In genomic region chr20:60857708-60858107, GRCh38 we compare ENCODE assay signal across 21 cellular contexts.
DNase-seq lines count a peak whose midpoint lies in the region; ATAC-seq and TF ChIP-seq lines count a peak whose summit lies in the region.
"Had no signal": no experiment of that assay in that cellular context is flagged by ENCODE, and none has a peak within 500 bp of the region (broad histone marks: within the 10 kb centered on the region; RNA-seq: fewer than 3 reads in every experiment).

No MANE protein-coding gene starts in this region.

- H3K27ac Mint-ChIP-seq in naive thymus-derived CD4-positive, alpha-beta T cell: no peak overlapping the region
- H3K27ac Mint-ChIP-seq: CD8-positive, alpha-beta T cell; progenitor cell of endocrine pancreas; type B pancreatic cell had no signal

- peak; percentile 1 for DNase-seq in NOMO-1 treated with DMSO at 0.1 percent for 48 hours (lab: John Stamatoyannopoulos, UW; ENCODE audit: unreplicated experiment)
- DNase-seq in NOMO-1 treated with dmso at 0.1 percent for 144 hours (lab: John Stamatoyannopoulos, UW; ENCODE audit: unreplicated experiment): no peak
- DNase-seq in MG63: peak; percentile 23
- peak; percentile 17 for DNase-seq in epithelial cell of esophagus (ENCODE audit: low read depth)
- DNase-seq in pulmonary artery endothelial cell (ENCODE audit: low read depth, low spot score): peak; percentile 11
- no peak for DNase-seq in naive thymus-derived CD4-positive, alpha-beta T cell
- DNase-seq in NCI-H1417 (lab: John Stamatoyannopoulos, UW): no peak
- no peak for DNase-seq in mucosa of gallbladder (ENCODE audit: low spot score)
- DNase-seq: activated naive CD4-positive, alpha-beta T cell treated with anti-CD3 and anti-CD28 coated beads, Interleukin-2, amount 50 U/mL, for 16 hours; activated T-cell treated with anti-CD3 and anti-CD28 coated beads for 4 hours; CD8-positive, alpha-beta T cell; DND-41; NCI-H187; NCI-H446 treated with DMSO at 0.1 percent for 48 hours; stimulated activated CD4-positive, alpha-beta T cell treated with anti-CD3 and anti-CD28 coated beads, Interleukin-12 subunit alpha, Interleukin-12 subunit beta, amount 100 ng/mL, for 4 hours; stimulated activated naive CD4-positive, alpha-beta T cell had no signal

- peaks cover 5 to 13% (median 7%) of the 10 kb centered on the region in 11 donors for H3K9me3 Mint-ChIP-seq in naive thymus-derived CD4-positive, alpha-beta T cell
- H3K9me3 Mint-ChIP-seq: type B pancreatic cell had no signal

- no peak overlapping the region for H3K4me3 Mint-ChIP-seq in naive thymus-derived CD4-positive, alpha-beta T cell
- H3K4me3 Mint-ChIP-seq: CD8-positive, alpha-beta T cell; type B pancreatic cell had no signal

- intact Hi-C loops in naive thymus-derived CD4-positive, alpha-beta T cell (cut with micrococcal nuclease): no loop called here

- CTCF ChIA-PET in naive thymus-derived CD4-positive, alpha-beta T cell (lab: Charles Lee): no interaction called here

- POLR2A ChIA-PET in naive thymus-derived CD4-positive, alpha-beta T cell (lab: Charles Lee): no interaction called here

- H3K36me3 Mint-ChIP-seq in naive thymus-derived CD4-positive, alpha-beta T cell: peaks cover 0 to 5% (median 0%) of the 10 kb centered on the region in 5 donors
- H3K36me3 Mint-ChIP-seq: CD8-positive, alpha-beta T cell; type B pancreatic cell had no signal

- ATAC-seq in naive thymus-derived CD4-positive, alpha-beta T cell: no peak
- ATAC-seq: CD8-positive, alpha-beta T cell had no signal

- H3K9me3 ChIP-seq in MG63: no peaks in the 10 kb centered on the region
- H3K9me3 ChIP-seq in naive thymus-derived CD4-positive, alpha-beta T cell (ENCODE audit: control insufficient read depth in 2 of 3, low read length in 3 of 3): peaks cover 0 to 5% (median 0%) of the 10 kb centered on the region in 3 experiments
- H3K9me3 ChIP-seq: SJSA1 had no signal

- H3K27me3 ChIP-seq in MG63: no peaks in the 10 kb centered on the region
- no peaks in the 10 kb centered on the region for H3K27me3 ChIP-seq in naive thymus-derived CD4-positive, alpha-beta T cell (ENCODE audit: control insufficient read depth in 2 of 2, insufficient read depth in 2 of 2, low read length in 2 of 2)
- H3K27me3 ChIP-seq: esophagus muscularis mucosa, SJSA1 had no signal

- H3K4me1 Mint-ChIP-seq in naive thymus-derived CD4-positive, alpha-beta T cell: no peaks in the 10 kb centered on the region

- no peak for TF ChIP-seq CTCF in epithelial cell of esophagus (IDR thresholded peaks at IDR 0.05; ENCODE audit: insufficient read depth, low read depth, low read length, missing control alignments)

- no peaks in the 10 kb centered on the region for H3K4me1 ChIP-seq in naive thymus-derived CD4-positive, alpha-beta T cell (ENCODE audit: control insufficient read depth in 2 of 2, insufficient read depth in 2 of 2, low read length in 2 of 2)
- H3K4me1 ChIP-seq: esophagus muscularis mucosa, SJSA1 had no signal

- no peak overlapping the region for H3K27ac ChIP-seq in naive thymus-derived CD4-positive, alpha-beta T cell (ENCODE audit: low read depth, low read length)
- H3K27ac ChIP-seq: 22Rv1, esophagus muscularis mucosa, SJSA1 had no signal

- no peaks in the 10 kb centered on the region for H3K36me3 ChIP-seq in MG63
- no peaks in the 10 kb centered on the region for H3K36me3 ChIP-seq in naive thymus-derived CD4-positive, alpha-beta T cell (ENCODE audit: control insufficient read depth in 2 of 3, insufficient read depth in 3 of 3, low read length in 3 of 3)
- H3K36me3 ChIP-seq: esophagus muscularis mucosa, SJSA1 had no signal

- peaks cover 0 to 20% (median 8%) of the 10 kb centered on the region in 5 donors for H3K27me3 Mint-ChIP-seq in naive thymus-derived CD4-positive, alpha-beta T cell

- H3K4me3 ChIP-seq in MG63: no peak overlapping the region
- no peak overlapping the region for H3K4me3 ChIP-seq in epithelial cell of esophagus (ENCODE audit: low read length)
- no peak overlapping the region for H3K4me3 ChIP-seq in naive thymus-derived CD4-positive, alpha-beta T cell (ENCODE audit: low read length)
- H3K4me3 ChIP-seq: esophagus muscularis mucosa, SJSA1 had no signal

Comparison
In these comparisons a context has a peak if more than half of its experiments do, and no peak if none do; other contexts are left out.
1. DNase-seq: peak in NOMO-1 treated with DMSO at 0.1 percent for 48 hours (single experiment), MG63 (single experiment), epithelial cell of esophagus (single experiment) and pulmonary artery endothelial cell (single experiment); none in NOMO-1 treated with dmso at 0.1 percent for 144 hours (single experiment), naive thymus-derived CD4-positive, alpha-beta T cell (0 of 9), NCI-H1417 (0 of 3) and mucosa of gallbladder (single experiment).